ENCODE assay signal across 8 cellular contexts in the genomic region with DNA sequence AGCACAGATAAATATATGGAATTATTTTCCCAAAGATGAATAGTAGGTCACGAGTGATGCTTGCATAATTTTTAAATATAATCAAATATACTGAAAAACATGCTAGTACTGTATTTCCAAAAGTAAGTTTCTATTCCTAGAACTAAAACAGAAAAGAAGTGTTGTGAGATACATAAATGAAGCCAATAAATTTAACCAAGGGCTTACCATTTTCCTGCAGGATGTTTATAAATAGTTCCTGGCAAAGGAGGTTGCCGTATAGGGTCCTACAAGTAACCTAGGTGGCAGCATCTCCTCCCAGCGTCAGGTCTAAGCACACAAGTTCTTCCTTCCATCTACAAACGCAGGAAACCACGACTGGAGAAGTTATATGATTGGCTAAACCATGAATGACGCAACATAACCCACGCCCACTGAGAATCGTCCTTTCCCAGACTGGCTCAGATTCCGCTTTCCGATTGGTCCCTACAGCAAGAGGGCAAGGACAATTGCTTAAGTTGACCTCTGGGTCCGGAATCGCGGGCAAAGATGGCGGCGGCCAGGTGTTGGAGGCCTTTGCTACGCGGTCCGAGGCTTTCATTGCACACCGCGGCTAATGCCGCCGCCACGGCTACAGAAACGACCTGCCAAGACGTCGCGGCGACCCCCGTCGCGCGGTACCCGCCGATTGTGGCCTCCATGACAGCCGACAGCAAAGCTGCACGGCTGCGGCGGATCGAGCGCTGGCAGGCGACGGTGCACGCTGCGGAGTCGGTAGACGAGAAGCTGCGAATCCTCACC. TPM values are rescaled to one million over a fixed set of nuclear protein-coding genes. Genes with fewer than 3 reads are reported as not detected.
DNase-seq lines count a peak whose midpoint lies in the region; ATAC-seq and TF ChIP-seq lines count a peak whose summit lies in the region.

A gene (plus strand): TSS at position 513 of the 780 bp plus-strand sequence. CDS start 16 bp downstream, at position 529.

- POLR2A ChIA-PET in activated CD4-positive, alpha-beta memory T cell treated with anti-CD3 and anti-CD28 coated beads for 36 hours (lab: Charles Lee), result interaction anchor here (0.6 to 1.4 kb wide), 2 partner anchors 67 to 1325 kb away, joined by 3 to 7 read pairs; a partner anchor contains a TSS

- no peaks in the 10 kb centered on the region for H3K9me3 Mint-ChIP-seq in activated CD4-positive, alpha-beta memory T cell treated with anti-CD3 and anti-CD28 coated beads for 36 hours

- H3K4me3 ChIP-seq in dorsolateral prefrontal cortex (peak within 1 kb of the TSS; percentile 73 to 100 (median 95)), right lobe of liver (peak within 1 kb of the TSS; percentile 84 to 91 (median 90))

- peaks cover 0 to 14% (median 3%) of the 10 kb centered on the region in 4 donors for H3K4me1 ChIP-seq in right lobe of liver

- peaks cover 1% of the 10 kb centered on the region for H3K27me3 Mint-ChIP-seq in activated CD4-positive, alpha-beta memory T cell treated with anti-CD3 and anti-CD28 coated beads for 36 hours

- peak; percentile 98 for ATAC-seq in GM19395 (IDR thresholded peaks at IDR 0.05; ENCODE audit: unreplicated experiment)
- ATAC-seq in HG03571 (IDR thresholded peaks at IDR 0.05; ENCODE audit: unreplicated experiment), result peak; percentile 95
- peak; percentile 96 to 99 (median 98) for ATAC-seq in right lobe of liver

- peak; percentile 77 for TF ChIP-seq POLR2A in right lobe of liver (IDR thresholded peaks at IDR 0.05)

- WGBS in right lobe of liver (ENCODE audit: insufficient coverage, low coverage, low lambda C conversion rate, missing lambda C conversion rate), result under 1% methylated on average over 11 of the region's 47 CpGs

- DNase-seq in CD1c-positive myeloid dendritic cell (ENCODE audit: extremely low spot score) (peak; percentile 98), NCI-H82 (lab: John Stamatoyannopoulos, UW) (peak; percentile 98), dorsolateral prefrontal cortex (peak; percentile 78 to 97 (median 94)), right lobe of liver (peak; percentile 86 to 96 (median 91))
- DNase-seq in activated CD4-positive, alpha-beta memory T cell treated with anti-CD3 and anti-CD28 coated beads for 36 hours, result peak; percentile 94
- peak; percentile 76 to 86 for DNase-seq in stimulated activated CD4-positive, alpha-beta T cell treated with anti-CD3 and anti-CD28 coated beads, Interleukin-4, amount 100 ng/mL, for 48 hours (ENCODE audit: low read depth in 2 of 2)

- intact Hi-C loops in activated CD4-positive, alpha-beta memory T cell treated with anti-CD3 and anti-CD28 coated beads for 36 hours (cut with micrococcal nuclease), result loop anchor here (1.0 to 5.0 kb wide), 7 partner anchors 67 to 1686 kb away; a partner anchor contains a TSS
- intact Hi-C loops in dorsolateral prefrontal cortex (cut with DNase I) (no loop called here), right lobe of liver (cut with DNase I) (no loop called here)

- CTCF ChIA-PET in activated CD4-positive, alpha-beta memory T cell treated with anti-CD3 and anti-CD28 coated beads for 36 hours (lab: Charles Lee), result no interaction called here

- peak within 1 kb of the TSS; percentile 99 for H3K4me3 Mint-ChIP-seq in activated CD4-positive, alpha-beta memory T cell treated with anti-CD3 and anti-CD28 coated beads for 36 hours

- H3K27me3 ChIP-seq in dorsolateral prefrontal cortex (no peaks in the 10 kb centered on the region), right lobe of liver (no peaks in the 10 kb centered on the region)

- H3K27ac Mint-ChIP-seq in activated CD4-positive, alpha-beta memory T cell treated with anti-CD3 and anti-CD28 coated beads for 36 hours, result peak within 1 kb of the TSS; percentile 98

- no peaks in the 10 kb centered on the region for H3K9me3 ChIP-seq in right lobe of liver

- peak in 54 of 56 donors; percentile 33 to 81 (median 60) for TF ChIP-seq CTCF in dorsolateral prefrontal cortex (IDR thresholded peaks at IDR 0.05 in 54 of 56, conservative IDR thresholded peaks at IDR 0.05 in 2 of 56; ENCODE audit: low read depth in 1 of 56, partially characterized antibody in 56 of 56)
- peak in 3 of 4 donors; percentile 35 to 51 (median 41) for TF ChIP-seq CTCF in right lobe of liver (IDR thresholded peaks at IDR 0.05)

- peaks cover 24% of the 10 kb centered on the region for H3K36me3 Mint-ChIP-seq in activated CD4-positive, alpha-beta memory T cell treated with anti-CD3 and anti-CD28 coated beads for 36 hours

- H3K4me1 Mint-ChIP-seq in activated CD4-positive, alpha-beta memory T cell treated with anti-CD3 and anti-CD28 coated beads for 36 hours (ENCODE audit: low read depth), result peaks cover 29% of the 10 kb centered on the region

- H3K36me3 ChIP-seq in right lobe of liver, result peaks cover 0 to 21% (median 5%) of the 10 kb centered on the region in 4 donors

- H3K27ac ChIP-seq in dorsolateral prefrontal cortex, result peak within 1 kb of the TSS; percentile 35 to 97 (median 88)
- peak within 1 kb of the TSS; percentile 83 to 93 (median 88) for H3K27ac ChIP-seq in right lobe of liver

RNA-seq across cellular contexts. Expression of the gene that starts here (rescaled TPM):
- 10 to 100 TPM; 47.1 to 49.3 TPM for total RNA-seq in activated CD4-positive, alpha-beta memory T cell treated with anti-CD3 and anti-CD28 coated beads for 36 hours
- 100 to 1,000 TPM in 45 of 120 experiments, 10 to 100 TPM in 75; 57.1 to 133 (median 95.9) TPM for total RNA-seq in dorsolateral prefrontal cortex
- 10 to 100 TPM; 23.5 to 71.2 (median 28.8) TPM for total RNA-seq in right lobe of liver

Comparison
In these comparisons a context has a peak if more than half of its experiments do, and no peak if none do; other contexts are left out.
1. Peak in every context shown above with its lines: DNase-seq, ATAC-seq, H3K4me3 ChIP-seq and H3K27ac ChIP-seq.